In genomic region chr5:2203774-2204173, GRCh38 we compare ENCODE assay signal across 11 cellular contexts.
"Had no signal": no experiment of that assay in that cellular context is flagged by ENCODE, and none has a peak within 500 bp of the region (broad histone marks: within the 10 kb centered on the region; RNA-seq: fewer than 3 reads in every experiment).

No MANE protein-coding gene starts in this region.

- FAIRE-seq: endothelial cell of umbilical vein, small intestine had no signal

- H3K4me1 ChIP-seq: foreskin keratinocyte had no signal

- H3K4me3 Mint-ChIP-seq: naive thymus-derived CD8-positive, alpha-beta T cell had no signal

- H3K9me3 ChIP-seq: ovary had no signal

- H3K36me3 ChIP-seq: ovary had no signal

- H3K27ac Mint-ChIP-seq: naive thymus-derived CD8-positive, alpha-beta T cell had no signal

- H3K4me3 ChIP-seq: ovary had no signal

- H3K27me3 ChIP-seq: foreskin keratinocyte, ovary had no signal

- ATAC-seq: foreskin keratinocyte; left colon; naive thymus-derived CD8-positive, alpha-beta T cell; right cardiac atrium had no signal

- H3K36me3 Mint-ChIP-seq: naive thymus-derived CD8-positive, alpha-beta T cell had no signal

- H3K27ac ChIP-seq: foreskin keratinocyte, ovary had no signal

- DNase-seq: erythroblast; foreskin keratinocyte; left colon; naive thymus-derived CD8-positive, alpha-beta T cell; ovary; right cardiac atrium; small intestine; stimulated activated CD4-positive, alpha-beta T cell treated with anti-CD3 and anti-CD28 coated beads, Interleukin-12 subunit alpha, Interleukin-12 subunit beta, amount 100 ng/mL, for 4 hours; stimulated activated naive CD4-positive, alpha-beta T cell; trophoblast cell had no signal
